ENCODE assay signal across 1 cellular context in the genomic region with DNA sequence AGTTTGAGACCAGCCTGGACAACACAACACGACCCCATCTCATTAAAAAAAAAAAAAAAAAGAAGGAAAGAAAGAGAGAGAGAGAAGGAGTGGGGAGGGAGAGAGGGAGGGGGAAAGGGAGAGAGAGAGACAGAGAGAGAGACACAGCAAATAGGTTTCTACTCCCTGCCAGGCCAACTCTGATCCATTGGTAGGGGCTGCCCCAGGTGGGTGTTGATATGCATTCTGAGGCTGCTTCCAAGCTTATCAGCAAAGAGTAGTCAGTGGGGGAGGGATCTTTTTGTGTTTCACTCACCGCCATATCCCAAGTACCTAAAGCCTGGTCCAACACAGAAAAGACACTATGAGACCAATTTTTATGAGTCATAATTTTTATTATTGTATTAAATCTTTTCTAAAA.
TF ChIP-seq lines count a peak whose summit lies in the region.

No MANE protein-coding gene starts in this region.

TF ChIP-seq in K562, 482 proteins besides CTCF, POLR2A, EP300 and RAD21 (continued from another document):
- TF ChIP-seq JUND (IDR thresholded peaks at IDR 0.05; ENCODE audit: borderline replicate concordance, low read depth, low read length): 0 out of 2 replicates have a peak, but pooled peaks have one; percentile 19
- TF ChIP-seq JUND (tag; IDR thresholded peaks at IDR 0.05; ENCODE audit: borderline replicate concordance, low read depth, low read length): no peak; the same call in 2 of the 3 replicates
- no peak for TF ChIP-seq EP400 (IDR thresholded peaks at IDR 0.05)
- TF ChIP-seq, protein P1, sequence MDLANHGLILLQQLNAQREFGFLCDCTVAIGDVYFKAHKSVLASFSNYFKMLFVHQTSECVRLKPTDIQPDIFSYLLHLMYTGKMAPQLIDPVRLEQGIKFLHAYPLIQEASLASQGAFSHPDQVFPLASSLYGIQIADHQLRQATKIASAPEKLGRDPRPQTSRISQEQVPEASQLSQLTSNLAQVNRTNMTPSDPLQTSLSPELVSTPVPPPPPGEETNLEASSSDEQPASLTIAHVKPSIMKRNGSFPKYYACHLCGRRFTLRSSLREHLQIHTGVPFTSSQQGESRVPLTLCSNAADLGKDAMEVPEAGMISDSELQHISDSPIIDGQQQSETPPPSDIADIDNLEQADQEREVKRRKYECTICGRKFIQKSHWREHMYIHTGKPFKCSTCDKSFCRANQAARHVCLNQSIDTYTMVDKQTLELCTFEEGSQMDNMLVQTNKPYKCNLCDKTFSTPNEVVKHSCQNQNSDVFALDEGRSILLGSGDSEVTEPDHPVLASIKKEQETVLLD (IDR thresholded peaks at IDR 0.05): 0 out of 2 replicates have a peak, but pooled peaks have one; percentile 36
- TF ChIP-seq, protein P2, sequence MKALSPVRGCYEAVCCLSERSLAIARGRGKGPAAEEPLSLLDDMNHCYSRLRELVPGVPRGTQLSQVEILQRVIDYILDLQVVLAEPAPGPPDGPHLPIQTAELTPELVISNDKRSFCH (CRISPR knock-in tag; IDR thresholded peaks at IDR 0.05): no peak
- TF ChIP-seq, protein P2 (tag; IDR thresholded peaks at IDR 0.05): no peak
- TF ChIP-seq NRF1 (conservative IDR thresholded peaks at IDR 0.05 in 1 of 2, IDR thresholded peaks at IDR 0.05 in 1 of 2): no peak
- TF ChIP-seq ILK (tag; IDR thresholded peaks at IDR 0.05; ENCODE audit: borderline replicate concordance, low read depth): no peak
- TF ChIP-seq RBM14 (IDR thresholded peaks at IDR 0.05; ENCODE audit: borderline replicate concordance, insufficient read depth, low read depth, low read length): no peak
- no peak for TF ChIP-seq SMAD4 (CRISPR knock-in tag; conservative IDR thresholded peaks at IDR 0.05)
- TF ChIP-seq, protein P3, sequence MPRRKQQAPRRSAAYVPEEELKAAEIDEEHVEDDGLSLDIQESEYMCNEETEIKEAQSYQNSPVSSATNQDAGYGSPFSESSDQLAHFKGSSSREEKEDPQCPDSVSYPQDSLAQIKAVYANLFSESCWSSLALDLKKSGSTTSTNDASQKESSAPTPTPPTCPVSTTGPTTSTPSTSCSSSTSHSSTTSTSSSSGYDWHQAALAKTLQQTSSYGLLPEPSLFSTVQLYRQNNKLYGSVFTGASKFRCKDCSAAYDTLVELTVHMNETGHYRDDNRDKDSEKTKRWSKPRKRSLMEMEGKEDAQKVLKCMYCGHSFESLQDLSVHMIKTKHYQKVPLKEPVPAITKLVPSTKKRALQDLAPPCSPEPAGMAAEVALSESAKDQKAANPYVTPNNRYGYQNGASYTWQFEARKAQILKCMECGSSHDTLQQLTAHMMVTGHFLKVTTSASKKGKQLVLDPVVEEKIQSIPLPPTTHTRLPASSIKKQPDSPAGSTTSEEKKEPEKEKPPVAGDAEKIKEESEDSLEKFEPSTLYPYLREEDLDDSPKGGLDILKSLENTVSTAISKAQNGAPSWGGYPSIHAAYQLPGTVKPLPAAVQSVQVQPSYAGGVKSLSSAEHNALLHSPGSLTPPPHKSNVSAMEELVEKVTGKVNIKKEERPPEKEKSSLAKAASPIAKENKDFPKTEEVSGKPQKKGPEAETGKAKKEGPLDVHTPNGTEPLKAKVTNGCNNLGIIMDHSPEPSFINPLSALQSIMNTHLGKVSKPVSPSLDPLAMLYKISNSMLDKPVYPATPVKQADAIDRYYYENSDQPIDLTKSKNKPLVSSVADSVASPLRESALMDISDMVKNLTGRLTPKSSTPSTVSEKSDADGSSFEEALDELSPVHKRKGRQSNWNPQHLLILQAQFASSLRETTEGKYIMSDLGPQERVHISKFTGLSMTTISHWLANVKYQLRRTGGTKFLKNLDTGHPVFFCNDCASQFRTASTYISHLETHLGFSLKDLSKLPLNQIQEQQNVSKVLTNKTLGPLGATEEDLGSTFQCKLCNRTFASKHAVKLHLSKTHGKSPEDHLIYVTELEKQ (CRISPR knock-in tag; IDR thresholded peaks at IDR 0.05): no peak
- TF ChIP-seq, protein P4, sequence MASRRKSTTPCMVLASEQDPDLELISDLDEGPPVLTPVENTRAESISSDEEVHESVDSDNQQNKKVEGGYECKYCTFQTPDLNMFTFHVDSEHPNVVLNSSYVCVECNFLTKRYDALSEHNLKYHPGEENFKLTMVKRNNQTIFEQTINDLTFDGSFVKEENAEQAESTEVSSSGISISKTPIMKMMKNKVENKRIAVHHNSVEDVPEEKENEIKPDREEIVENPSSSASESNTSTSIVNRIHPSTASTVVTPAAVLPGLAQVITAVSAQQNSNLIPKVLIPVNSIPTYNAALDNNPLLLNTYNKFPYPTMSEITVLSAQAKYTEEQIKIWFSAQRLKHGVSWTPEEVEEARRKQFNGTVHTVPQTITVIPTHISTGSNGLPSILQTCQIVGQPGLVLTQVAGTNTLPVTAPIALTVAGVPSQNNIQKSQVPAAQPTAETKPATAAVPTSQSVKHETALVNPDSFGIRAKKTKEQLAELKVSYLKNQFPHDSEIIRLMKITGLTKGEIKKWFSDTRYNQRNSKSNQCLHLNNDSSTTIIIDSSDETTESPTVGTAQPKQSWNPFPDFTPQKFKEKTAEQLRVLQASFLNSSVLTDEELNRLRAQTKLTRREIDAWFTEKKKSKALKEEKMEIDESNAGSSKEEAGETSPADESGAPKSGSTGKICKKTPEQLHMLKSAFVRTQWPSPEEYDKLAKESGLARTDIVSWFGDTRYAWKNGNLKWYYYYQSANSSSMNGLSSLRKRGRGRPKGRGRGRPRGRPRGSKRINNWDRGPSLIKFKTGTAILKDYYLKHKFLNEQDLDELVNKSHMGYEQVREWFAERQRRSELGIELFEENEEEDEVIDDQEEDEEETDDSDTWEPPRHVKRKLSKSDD (conservative IDR thresholded peaks at IDR 0.05; ENCODE audit: low read length): no peak
- TF ChIP-seq FOXK2 (conservative IDR thresholded peaks at IDR 0.05 in 1 of 2, IDR thresholded peaks at IDR 0.05 in 1 of 2; ENCODE audit: low read depth in 2 of 2): 0 out of 4 replicates have a peak, but pooled peaks of 1 of the 2 experiments have one; percentile 15
- no peak for TF ChIP-seq MAFK (IDR thresholded peaks at IDR 0.05; ENCODE audit: low read length)
- TF ChIP-seq SIRT6 (IDR thresholded peaks at IDR 0.05; ENCODE audit: low read depth, low read length): no peak
- TF ChIP-seq HMG20A (CRISPR knock-in tag; conservative IDR thresholded peaks at IDR 0.05): no peak
- TF ChIP-seq TCF3 (CRISPR knock-in tag; IDR thresholded peaks at IDR 0.05): peak; percentile 41; the same call in 1 of the 2 replicates
- 0 out of 2 replicates have a peak, but pooled peaks have one; percentile 14 for TF ChIP-seq MTA2 (IDR thresholded peaks at IDR 0.05; ENCODE audit: low read depth)
- TF ChIP-seq, protein P5, sequence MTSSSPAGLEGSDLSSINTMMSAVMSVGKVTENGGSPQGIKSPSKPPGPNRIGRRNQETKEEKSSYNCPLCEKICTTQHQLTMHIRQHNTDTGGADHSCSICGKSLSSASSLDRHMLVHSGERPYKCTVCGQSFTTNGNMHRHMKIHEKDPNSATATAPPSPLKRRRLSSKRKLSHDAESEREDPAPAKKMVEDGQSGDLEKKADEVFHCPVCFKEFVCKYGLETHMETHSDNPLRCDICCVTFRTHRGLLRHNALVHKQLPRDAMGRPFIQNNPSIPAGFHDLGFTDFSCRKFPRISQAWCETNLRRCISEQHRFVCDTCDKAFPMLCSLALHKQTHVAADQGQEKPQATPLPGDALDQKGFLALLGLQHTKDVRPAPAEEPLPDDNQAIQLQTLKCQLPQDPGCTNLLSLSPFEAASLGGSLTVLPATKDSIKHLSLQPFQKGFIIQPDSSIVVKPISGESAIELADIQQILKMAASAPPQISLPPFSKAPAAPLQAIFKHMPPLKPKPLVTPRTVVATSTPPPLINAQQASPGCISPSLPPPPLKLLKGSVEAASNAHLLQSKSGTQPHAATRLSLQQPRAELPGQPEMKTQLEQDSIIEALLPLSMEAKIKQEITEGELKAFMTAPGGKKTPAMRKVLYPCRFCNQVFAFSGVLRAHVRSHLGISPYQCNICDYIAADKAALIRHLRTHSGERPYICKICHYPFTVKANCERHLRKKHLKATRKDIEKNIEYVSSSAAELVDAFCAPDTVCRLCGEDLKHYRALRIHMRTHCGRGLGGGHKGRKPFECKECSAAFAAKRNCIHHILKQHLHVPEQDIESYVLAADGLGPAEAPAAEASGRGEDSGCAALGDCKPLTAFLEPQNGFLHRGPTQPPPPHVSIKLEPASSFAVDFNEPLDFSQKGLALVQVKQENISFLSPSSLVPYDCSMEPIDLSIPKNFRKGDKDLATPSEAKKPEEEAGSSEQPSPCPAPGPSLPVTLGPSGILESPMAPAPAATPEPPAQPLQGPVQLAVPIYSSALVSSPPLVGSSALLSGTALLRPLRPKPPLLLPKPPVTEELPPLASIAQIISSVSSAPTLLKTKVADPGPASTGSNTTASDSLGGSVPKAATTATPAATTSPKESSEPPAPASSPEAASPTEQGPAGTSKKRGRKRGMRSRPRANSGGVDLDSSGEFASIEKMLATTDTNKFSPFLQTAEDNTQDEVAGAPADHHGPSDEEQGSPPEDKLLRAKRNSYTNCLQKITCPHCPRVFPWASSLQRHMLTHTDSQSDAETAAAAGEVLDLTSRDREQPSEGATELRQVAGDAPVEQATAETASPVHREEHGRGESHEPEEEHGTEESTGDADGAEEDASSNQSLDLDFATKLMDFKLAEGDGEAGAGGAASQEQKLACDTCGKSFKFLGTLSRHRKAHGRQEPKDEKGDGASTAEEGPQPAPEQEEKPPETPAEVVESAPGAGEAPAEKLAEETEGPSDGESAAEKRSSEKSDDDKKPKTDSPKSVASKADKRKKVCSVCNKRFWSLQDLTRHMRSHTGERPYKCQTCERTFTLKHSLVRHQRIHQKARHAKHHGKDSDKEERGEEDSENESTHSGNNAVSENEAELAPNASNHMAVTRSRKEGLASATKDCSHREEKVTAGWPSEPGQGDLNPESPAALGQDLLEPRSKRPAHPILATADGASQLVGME (CRISPR knock-in tag; IDR thresholded peaks at IDR 0.05): no peak
- no peak for TF ChIP-seq TEAD1 (CRISPR knock-in tag; IDR thresholded peaks at IDR 0.05)
- TF ChIP-seq DPF2 (IDR thresholded peaks at IDR 0.05): peak; percentile 62
- TF ChIP-seq ZNF717 (CRISPR knock-in tag; IDR thresholded peaks at IDR 0.05): no peak
- TF ChIP-seq ZBTB7A (IDR thresholded peaks at IDR 0.05; ENCODE audit: borderline replicate concordance, control insufficient read depth, low read depth, low read length): peak; percentile 38; the same call in 1 of the 2 replicates
- TF ChIP-seq, protein P6, sequence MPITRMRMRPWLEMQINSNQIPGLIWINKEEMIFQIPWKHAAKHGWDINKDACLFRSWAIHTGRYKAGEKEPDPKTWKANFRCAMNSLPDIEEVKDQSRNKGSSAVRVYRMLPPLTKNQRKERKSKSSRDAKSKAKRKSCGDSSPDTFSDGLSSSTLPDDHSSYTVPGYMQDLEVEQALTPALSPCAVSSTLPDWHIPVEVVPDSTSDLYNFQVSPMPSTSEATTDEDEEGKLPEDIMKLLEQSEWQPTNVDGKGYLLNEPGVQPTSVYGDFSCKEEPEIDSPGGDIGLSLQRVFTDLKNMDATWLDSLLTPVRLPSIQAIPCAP (CRISPR knock-in tag; IDR thresholded peaks at IDR 0.05; ENCODE audit: borderline replicate concordance): no peak
- no peak for TF ChIP-seq BMI1 (IDR thresholded peaks at IDR 0.05; ENCODE audit: low read length)
- TF ChIP-seq PRMT5 (CRISPR knock-in tag; IDR thresholded peaks at IDR 0.05): no peak
- TF ChIP-seq MIER1 (IDR thresholded peaks at IDR 0.05; ENCODE audit: low read depth): no peak
- TF ChIP-seq ZNF232 (CRISPR knock-in tag; IDR thresholded peaks at IDR 0.05): no peak
- TF ChIP-seq HDAC1 (IDR thresholded peaks at IDR 0.05): 0 out of 4 replicates have a peak, but pooled peaks of 1 of the 2 experiments have one; percentile 25
- peak; percentile 36 for TF ChIP-seq CBFA2T2 (conservative IDR thresholded peaks at IDR 0.05)
- TF ChIP-seq HMG20B (CRISPR knock-in tag; IDR thresholded peaks at IDR 0.05): no peak
- TF ChIP-seq TEAD4 (IDR thresholded peaks at IDR 0.05; ENCODE audit: low read length): peak; percentile 15; the same call in 1 of the 2 replicates
- TF ChIP-seq TEAD4 (CRISPR knock-in tag; IDR thresholded peaks at IDR 0.05; ENCODE audit: borderline replicate concordance): no peak
- TF ChIP-seq, protein P7, sequence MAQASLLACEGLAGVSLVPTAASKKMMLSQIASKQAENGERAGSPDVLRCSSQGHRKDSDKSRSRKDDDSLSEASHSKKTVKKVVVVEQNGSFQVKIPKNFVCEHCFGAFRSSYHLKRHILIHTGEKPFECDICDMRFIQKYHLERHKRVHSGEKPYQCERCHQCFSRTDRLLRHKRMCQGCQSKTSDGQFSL (CRISPR knock-in tag; IDR thresholded peaks at IDR 0.05): no peak
- TF ChIP-seq, protein P7 (tag; IDR thresholded peaks at IDR 0.05): no peak
- TF ChIP-seq CBFA2T3 (IDR thresholded peaks at IDR 0.05): peak; percentile 72
- peak; percentile 26; the same call in 1 of the 2 replicates for TF ChIP-seq TAL1 (IDR thresholded peaks at IDR 0.05)
- TF ChIP-seq ARID1B (IDR thresholded peaks at IDR 0.05): peak; percentile 61
- TF ChIP-seq, protein P8, sequence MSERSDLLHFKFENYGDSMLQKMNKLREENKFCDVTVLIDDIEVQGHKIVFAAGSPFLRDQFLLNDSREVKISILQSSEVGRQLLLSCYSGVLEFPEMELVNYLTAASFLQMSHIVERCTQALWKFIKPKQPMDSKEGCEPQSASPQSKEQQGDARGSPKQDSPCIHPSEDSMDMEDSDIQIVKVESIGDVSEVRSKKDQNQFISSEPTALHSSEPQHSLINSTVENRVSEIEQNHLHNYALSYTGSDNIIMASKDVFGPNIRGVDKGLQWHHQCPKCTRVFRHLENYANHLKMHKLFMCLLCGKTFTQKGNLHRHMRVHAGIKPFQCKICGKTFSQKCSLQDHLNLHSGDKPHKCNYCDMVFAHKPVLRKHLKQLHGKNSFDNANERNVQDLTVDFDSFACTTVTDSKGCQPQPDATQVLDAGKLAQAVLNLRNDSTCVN (CRISPR knock-in tag; IDR thresholded peaks at IDR 0.05): no peak
- no peak for TF ChIP-seq CHCHD3 (CRISPR knock-in tag; IDR thresholded peaks at IDR 0.05)
- TF ChIP-seq FOXK1 (CRISPR knock-in tag; IDR thresholded peaks at IDR 0.05; ENCODE audit: borderline replicate concordance): no peak
- TF ChIP-seq ETV6 (IDR thresholded peaks at IDR 0.05; ENCODE audit: borderline replicate concordance in 1 of 2, low read depth in 2 of 2, low read length in 1 of 2): no peak
- TF ChIP-seq ETV6 (CRISPR knock-in tag; IDR thresholded peaks at IDR 0.05; ENCODE audit: borderline replicate concordance): no peak
- peak; percentile 62 for TF ChIP-seq SMARCA4 (IDR thresholded peaks at IDR 0.05)
